8 cellular contexts compared by ENCODE assay signal in the genomic region with DNA sequence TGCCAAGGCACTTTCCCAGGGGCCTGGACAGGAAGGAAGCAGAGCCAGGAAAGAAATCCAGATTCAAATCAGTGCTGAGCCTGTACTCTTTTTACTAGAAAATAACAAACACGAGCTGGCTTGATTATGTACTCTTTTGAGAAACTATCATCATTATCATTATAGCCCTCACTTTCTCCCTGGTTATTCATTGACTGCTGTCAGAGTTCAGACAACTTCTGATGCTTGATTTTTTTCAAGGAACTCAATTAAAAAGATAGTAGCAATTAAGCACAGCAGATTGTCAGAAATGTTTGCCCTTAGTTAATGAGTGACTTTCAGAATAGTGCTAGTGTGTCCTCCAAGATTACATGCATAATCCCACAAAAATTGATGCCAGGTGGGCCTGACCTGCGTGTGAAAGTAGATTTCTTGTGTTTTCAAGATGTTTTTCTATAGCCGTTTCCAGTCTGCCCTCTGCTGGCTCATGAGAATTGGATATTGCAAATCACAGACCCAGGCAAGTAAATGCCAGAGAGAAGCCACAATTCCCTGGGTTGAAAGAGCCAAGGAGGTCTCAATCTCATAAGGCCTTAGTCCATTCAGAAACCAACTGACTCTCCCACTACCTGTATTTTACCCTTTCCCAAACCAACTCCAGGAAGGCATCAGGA. TPM values are rescaled to one million over a fixed set of nuclear protein-coding genes. Genes with fewer than 3 reads are reported as not detected.
DNase-seq lines count a peak whose midpoint lies in the region; ATAC-seq, FAIRE-seq and TF ChIP-seq lines count a peak whose summit lies in the region.
"Had no signal": no experiment of that assay in that cellular context is flagged by ENCODE, and none has a peak within 500 bp of the region (broad histone marks: within the 10 kb centered on the region; RNA-seq: fewer than 3 reads in every experiment).

No MANE protein-coding gene starts in this region.

- H3K56ac ChIP-seq in IMR-90 (ENCODE audit: extremely low read depth, insufficient read depth, low read length): no peak overlapping the region

- RAD21 ChIA-PET in GM12878 (lab: Charles Lee; ENCODE audit: unreplicated experiment): interaction anchor here (1.3 kb wide), 1 partner anchor 48 kb away, joined by 4 read pairs; no protein-coding TSS in a partner anchor

- H3K4me2 ChIP-seq in IMR-90 (ENCODE audit: low read depth, low read length): no peak overlapping the region
- no peak overlapping the region for H3K4me2 ChIP-seq in GM12878 (ENCODE audit: control insufficient read depth, insufficient read depth)

- CTCF ChIA-PET in IMR-90 (lab: Yijun Ruan, JAX): no interaction called here
- CTCF ChIA-PET in GM12878 (lab: Yijun Ruan, JAX): interaction anchor here (0.8 to 2.4 kb wide), 6 partner anchors 10 to 860 kb away, joined by 3 to 23 read pairs (median 3); no protein-coding TSS in a partner anchor

- H4K20me1 ChIP-seq in IMR-90 (ENCODE audit: insufficient read depth, low read length): no peaks in the 10 kb centered on the region
- no peaks in the 10 kb centered on the region for H4K20me1 ChIP-seq in GM12878 (ENCODE audit: control insufficient read depth, insufficient read depth)

- no peak overlapping the region for H2AK9ac ChIP-seq in IMR-90 (replicated peaks; ENCODE audit: low read depth, low read length, poor library complexity)

- no peak overlapping the region for H3K4me3 ChIP-seq in IMR-90 (ENCODE audit: insufficient read depth, low read depth, low read length)
- no peak overlapping the region for H3K4me3 ChIP-seq in GM12878

- H3K27me3 ChIP-seq in IMR-90 (ENCODE audit: control insufficient read depth, insufficient read depth, low read length): no peaks in the 10 kb centered on the region
- no peaks in the 10 kb centered on the region for H3K27me3 ChIP-seq in GM12878 (replicated peaks in 1 of 2; ENCODE audit: control insufficient read depth in 2 of 2, insufficient read depth in 2 of 2, low read length in 1 of 2)

- in situ Hi-C loops in IMR-90 (cut with MboI; ENCODE audit: low sequenced_read_pairs): no loop called here
- in situ Hi-C loops in GM12878 (cut with MboI): loop anchor here (25.0 kb wide), 1 partner anchor 1204 kb away; no protein-coding TSS in a partner anchor

- H3K9ac ChIP-seq in IMR-90 (ENCODE audit: low read depth, low read length): no peak overlapping the region
- no peak overlapping the region for H3K9ac ChIP-seq in GM12878 (ENCODE audit: control insufficient read depth, insufficient read depth, low read length)

- intact Hi-C loops in IMR-90 (cut with micrococcal nuclease): no loop called here
- intact Hi-C loops in GM12878 (cut with micrococcal nuclease; ENCODE audit: unreplicated experiment): no loop called here

- SMC1A ChIA-PET in GM12878 (lab: Charles Lee; ENCODE audit: uncharacterized antibody, unreplicated experiment): interaction anchor here (1.0 to 2.5 kb wide), 5 partner anchors 8 to 13 kb away, joined by 3 to 12 read pairs (median 5); partner anchors contain the start of gene PNPLA4

- ATAC-seq in IMR-90 (ENCODE audit: low read depth) (peak; percentile 46; the same call in 1 of the 2 replicates), GM12878 (peak; percentile 79), GM21528 (IDR thresholded peaks at IDR 0.05; ENCODE audit: low FRiP score, unreplicated experiment) (no peak), HG02759 (IDR thresholded peaks at IDR 0.05; ENCODE audit: unreplicated experiment) (no peak)

- no peak overlapping the region for H4K91ac ChIP-seq in IMR-90 (ENCODE audit: insufficient read depth, low read depth, low read length)

- H3K27ac ChIP-seq in IMR-90 (ENCODE audit: insufficient read depth, low read length): no peak overlapping the region
- no peak overlapping the region for H3K27ac ChIP-seq in GM12878 (ENCODE audit: control insufficient read depth, insufficient read depth)

- H3K79me2 ChIP-seq in GM12878 (ENCODE audit: control insufficient read depth, insufficient read depth, low read length): no peaks in the 10 kb centered on the region; the same call in 1 of the 2 replicates

- H2AK5ac ChIP-seq in IMR-90 (ENCODE audit: low read depth, low read length): no peak overlapping the region

- no peaks in the 10 kb centered on the region for H3K9me1 ChIP-seq in IMR-90 (ENCODE audit: insufficient read depth, low read length)

- no peak overlapping the region for H4K8ac ChIP-seq in IMR-90 (ENCODE audit: low read depth in 2 of 2, low read length in 2 of 2)

- H3K18ac ChIP-seq in IMR-90 (ENCODE audit: low read depth, low read length): no peak overlapping the region

- TF ChIP-seq POLR2A in GM12892 (IDR thresholded peaks at IDR 0.05; ENCODE audit: low read depth, low read length) (no peak), IMR-90 (IDR thresholded peaks at IDR 0.05; ENCODE audit: low read depth, low read length) (no peak), GM12878 (IDR thresholded peaks at IDR 0.05; ENCODE audit: low read depth, low read length) (no peak)

- no peak overlapping the region for H2BK120ac ChIP-seq in IMR-90 (ENCODE audit: low read depth, low read length)

- H3K9me3 ChIP-seq in IMR-90 (ENCODE audit: control insufficient read depth, insufficient read depth, low read length) (no peaks in the 10 kb centered on the region), GM12878 (replicated peaks; ENCODE audit: control insufficient read depth, insufficient read depth, low read length) (no peaks in the 10 kb centered on the region)

- H4K5ac ChIP-seq in IMR-90 (ENCODE audit: low read depth, low read length): no peak overlapping the region

- no peaks in the 10 kb centered on the region for H3K79me1 ChIP-seq in IMR-90 (ENCODE audit: low read depth in 1 of 2, low read length in 2 of 2)

- BruUV-seq in IMR-90 (replicated peaks; lab: Mats Ljungman, UMichigan): no TSS peak
- no TSS peak for BruUV-seq in GM12878 (replicated peaks; lab: Mats Ljungman, UMichigan)

- peak; percentile 73 for FAIRE-seq in GM12892 (lab: Jason Lieb, UNC)
- peak; percentile 70 for FAIRE-seq in GM12878 (lab: Jason Lieb, UNC)

- H3K4ac ChIP-seq in IMR-90 (ENCODE audit: low read depth, low read length): no peak overlapping the region

- H2BK20ac ChIP-seq in IMR-90 (ENCODE audit: low read depth, low read length): no peak overlapping the region

- POLR2A ChIA-PET in IMR-90 (lab: Charles Lee; ENCODE audit: unreplicated experiment) (no interaction called here), GM12878 (lab: Charles Lee) (no interaction called here)

- no peak overlapping the region for H2BK5ac ChIP-seq in IMR-90 (ENCODE audit: low read depth, low read length, poor library complexity, severe bottlenecking)

- dilution Hi-C loops in IMR-90 (cut with HindIII; ENCODE audit: low sequenced_read_pairs, unreplicated experiment): no loop called here

- no peak for TF ChIP-seq EP300 in GM12878 (IDR thresholded peaks at IDR 0.05; ENCODE audit: borderline replicate concordance in 1 of 2, control insufficient read depth in 1 of 2, low read depth in 2 of 2, low read length in 2 of 2)

- H3K14ac ChIP-seq in IMR-90 (replicated peaks; ENCODE audit: low read depth, low read length): no peak overlapping the region

- peak; percentile 31 for TF ChIP-seq CTCF in IMR-90 (conservative IDR thresholded peaks at IDR 0.05; ENCODE audit: low read depth, low read length)
- peak; percentile 50 to 62 (median 57); a peak in 5 of 6 replicates for TF ChIP-seq CTCF in GM12878 (IDR thresholded peaks at IDR 0.05 in 2 of 3, conservative IDR thresholded peaks at IDR 0.05 in 1 of 3; ENCODE audit: control insufficient read depth in 2 of 3, extremely low read depth in 1 of 3, insufficient read depth in 1 of 3, low read depth in 3 of 3, low read length in 3 of 3)

- H2BK15ac ChIP-seq in IMR-90 (ENCODE audit: low read depth, low read length): no peak overlapping the region

- H3K4me1 ChIP-seq in IMR-90 (ENCODE audit: control insufficient read depth, insufficient read depth, low read length): no peaks in the 10 kb centered on the region
- H3K4me1 ChIP-seq in GM12878 (ENCODE audit: control insufficient read depth, insufficient read depth, low read length): 0 out of 2 replicates have a peak, but pooled peaks cover 3% of the 10 kb centered on the region

- no peak overlapping the region for H2AFZ ChIP-seq in IMR-90 (replicated peaks; ENCODE audit: low read length, poor library complexity)
- no peak overlapping the region for H2AFZ ChIP-seq in GM12878 (ENCODE audit: control insufficient read depth, low read depth, low read length)

- TF ChIP-seq RAD21 in IMR-90 (IDR thresholded peaks at IDR 0.05; ENCODE audit: low read length) (peak; percentile 38; the same call in 1 of the 2 replicates), GM12878 (IDR thresholded peaks at IDR 0.05; ENCODE audit: insufficient read depth, low read depth, low read length) (peak; percentile 54)

- WGBS in IMR-90 (ENCODE audit: extremely low coverage in 2 of 2, insufficient read length in 1 of 2), 2 experiments: no CpG with 5 or more reads among the region's 3 CpGs
- 4% methylated on average over 3 of the region's 3 CpGs for WGBS in GM12878 (ENCODE audit: insufficient coverage, insufficient replicate concordance, low lambda C conversion rate, missing lambda C conversion rate)

- DNase-seq in GM12892 (ENCODE audit: insufficient read length) (no peak), IMR-90 (peak; percentile 7), GM12878 (ENCODE audit: low read depth, low spot score) (no peak), occipital lobe (lab: John Stamatoyannopoulos, UW) (peak; percentile 0), SKM-1 treated with dmso at 0.1 percent for 144 hours (lab: John Stamatoyannopoulos, UW; ENCODE audit: unreplicated experiment) (no peak)
- DNase-seq: SW 1271 had no signal

- no peak overlapping the region for H3K23ac ChIP-seq in IMR-90 (ENCODE audit: low read depth, low read length)

- H3K36me3 ChIP-seq in IMR-90 (ENCODE audit: control insufficient read depth, insufficient read depth, low read length) (no peaks in the 10 kb centered on the region), GM12878 (ENCODE audit: control insufficient read depth in 2 of 2, insufficient read depth in 2 of 2, low read length in 1 of 2) (no peaks in the 10 kb centered on the region)

RNA-seq across cellular contexts. Expression of gene PNPLA4, which starts 14.3 kb away (rescaled TPM):
- polyA plus RNA-seq in GM12892 (2012; ENCODE audit: missing spikeins): 24.1 TPM
- total RNA-seq in IMR-90 (2012; rRNA removed) (10.6 and 14.3 TPM in 2 replicates), GM12878 (2014; rRNA removed) (24.0 and 34.6 TPM in 2 replicates), GM12878 (2014; rRNA removed; fragmentation: Illumina TruSeq; extraction: Trizol) (16.9 and 20.2 TPM in 2 replicates), GM12878 (2021) (21.1 and 24.0 TPM in 2 replicates), occipital lobe (16.1 TPM)
- polyA plus RNA-seq in IMR-90 (2012; rRNA removed) (10.9 and 15.7 TPM in 2 replicates), GM12878 (2011; rRNA removed) (14.9 and 18.0 TPM in 2 replicates), GM12878 (2014; fragmentation: Illumina TruSeq; extraction: Trizol) (35.0 and 38.5 TPM in 2 replicates), GM12878 (2014; fragmentation: Nextera tagmentation; extraction: Ambion mirVana) (10 to 100 TPM; 35.0 to 53.0 TPM), GM12878 (2014; rRNA removed) (22.8 and 32.2 TPM in 2 replicates), GM12878 (2016; fragmentation: Nextera tagmentation; extraction: Ambion mirVana) (10 to 100 TPM; 42.1 to 51.4 TPM)
- polyA plus RNA-seq in IMR-90 (2012; cell fraction: cytosol; rRNA removed): 4.2 and 6.9 TPM in 2 replicates
- 2.6 and 10.4 TPM in 2 replicates for polyA plus RNA-seq in IMR-90 (2012; cell fraction: nucleus; rRNA removed; ENCODE audit: low replicate concordance)
- total RNA-seq in GM12878 (2013; cell fraction: nucleolus; rRNA removed): 5.4 and 5.8 TPM in 2 replicates
- polyA plus RNA-seq in GM12878 (2011; ENCODE audit: low read depth): 11.5 TPM
- polyA plus RNA-seq in GM12878 (2011; cell fraction: cytosol; rRNA removed): 23.6 and 32.1 TPM in 2 replicates
- 12.9 and 13.8 TPM in 2 replicates for polyA plus RNA-seq in GM12878 (2011; cell fraction: nucleus; rRNA removed)
- 16.3 and 16.7 TPM in 2 replicates for polyA plus RNA-seq in GM12878 (2012)
- 13.2 and 16.8 TPM in 2 replicates for polyA minus RNA-seq in GM12878 (2011; rRNA and poly(A)+ RNA removed)
- polyA minus RNA-seq in GM12878 (2011; cell fraction: cytosol; rRNA and poly(A)+ RNA removed): 3.9 and 8.6 TPM in 2 replicates
- polyA minus RNA-seq in GM12878 (2011; cell fraction: nucleus; rRNA and poly(A)+ RNA removed): 1.6 and 3.1 TPM in 2 replicates

Comparison
In these comparisons a context has a peak if more than half of its experiments do, and no peak if none do; other contexts are left out.
1. DNase-seq: peak in IMR-90 (single experiment) and occipital lobe (single experiment); none in GM12892 (single experiment), GM12878 (single experiment) and SKM-1 treated with dmso at 0.1 percent for 144 hours (single experiment).
2. ATAC-seq: peak in IMR-90 (single experiment) and GM12878 (single experiment); none in GM21528 (single experiment) and HG02759 (single experiment).